ENCODE assay signal across 32 cellular contexts in genomic region chr11:253886-254270, GRCh38. TPM values are rescaled to one million over a fixed set of nuclear protein-coding genes. Genes with fewer than 3 reads are reported as not detected.
"Had no signal": no experiment of that assay in that cellular context is flagged by ENCODE, and none has a peak within 500 bp of the region (broad histone marks: within the 10 kb centered on the region; RNA-seq: fewer than 3 reads in every experiment).

No MANE protein-coding gene starts in this region.

- H3K27ac Mint-ChIP-seq: activated CD8-positive, alpha-beta memory T cell treated with anti-CD3 and anti-CD28 coated beads, Interleukin-2, amount 10 ng/mL, durations not matched to agents 7 days and 5 days; activated CD8-positive, alpha-beta T cell treated with anti-CD3 and anti-CD28 coated beads, Interleukin-2, amount 10 ng/mL, durations not matched to agents 7 days and 5 days; dendritic cell treated with granulocyte-macrophage colony-stimulating factor and Interleukin-4, amounts not matched to agents 40 ng/mL and 50 ng/mL, for 4 days; endodermal cell; mesothelial cell of epicardium; stimulated activated naive CD8-positive, alpha-beta T cell treated with anti-CD3 and anti-CD28 coated beads, Interleukin-15, Interleukin-2, amounts not matched to agents 100 ng/mL and 50 ng/mL, for 24 hours; type B pancreatic cell had no signal

- H3K9me3 ChIP-seq: right lobe of liver, thoracic aorta, vagina had no signal

- H3K4me3 Mint-ChIP-seq: activated CD8-positive, alpha-beta memory T cell treated with anti-CD3 and anti-CD28 coated beads, Interleukin-2, amount 10 ng/mL, durations not matched to agents 7 days and 5 days; activated CD8-positive, alpha-beta T cell treated with anti-CD3 and anti-CD28 coated beads, Interleukin-2, amount 10 ng/mL, durations not matched to agents 7 days and 5 days; central memory CD8-positive, alpha-beta T cell; dendritic cell treated with granulocyte-macrophage colony-stimulating factor and Interleukin-4, amounts not matched to agents 40 ng/mL and 50 ng/mL, for 4 days; endodermal cell; immature natural killer cell; mesothelial cell of epicardium; naive thymus-derived CD4-positive, alpha-beta T cell; neural crest cell; stimulated activated naive CD8-positive, alpha-beta T cell treated with anti-CD3 and anti-CD28 coated beads, Interleukin-15, Interleukin-2, amounts not matched to agents 100 ng/mL and 50 ng/mL, for 24 hours; type B pancreatic cell had no signal

- H3K4me1 Mint-ChIP-seq: endodermal cell, mesothelial cell of epicardium had no signal

- ATAC-seq: activated CD8-positive, alpha-beta memory T cell treated with anti-CD3 and anti-CD28 coated beads, Interleukin-2, amount 10 ng/mL, durations not matched to agents 7 days and 5 days; activated CD8-positive, alpha-beta T cell treated with anti-CD3 and anti-CD28 coated beads, Interleukin-2, amount 10 ng/mL, durations not matched to agents 7 days and 5 days; activated naive CD4-positive, alpha-beta T cell treated with anti-CD3 and anti-CD28 coated beads, Interleukin-2, amount 50 U/mL, for 72 hours; esophagus mucosa; naive thymus-derived CD4-positive, alpha-beta T cell had no signal

- H3K27me3 ChIP-seq: right lobe of liver, vagina had no signal

- H3K27me3 Mint-ChIP-seq: activated CD8-positive, alpha-beta memory T cell treated with anti-CD3 and anti-CD28 coated beads, Interleukin-2, amount 10 ng/mL, durations not matched to agents 7 days and 5 days; central memory CD8-positive, alpha-beta T cell; stimulated activated naive CD8-positive, alpha-beta T cell treated with anti-CD3 and anti-CD28 coated beads, Interleukin-15, Interleukin-2, amounts not matched to agents 100 ng/mL and 50 ng/mL, for 24 hours; type B pancreatic cell had no signal

- H3K9me3 Mint-ChIP-seq: activated naive CD4-positive, alpha-beta T cell treated with anti-CD3 and anti-CD28 coated beads, Interleukin-2, amount 50 U/mL, for 72 hours; central memory CD8-positive, alpha-beta T cell; dendritic cell treated with granulocyte-macrophage colony-stimulating factor and Interleukin-4, amounts not matched to agents 40 ng/mL and 50 ng/mL, for 4 days; endodermal cell; immature natural killer cell; mesothelial cell of epicardium; naive thymus-derived CD4-positive, alpha-beta T cell; neural crest cell; stimulated activated naive CD8-positive, alpha-beta T cell treated with anti-CD3 and anti-CD28 coated beads, Interleukin-15, Interleukin-2, amounts not matched to agents 100 ng/mL and 50 ng/mL, for 24 hours; type B pancreatic cell had no signal

- DNase-seq: activated CD4-positive, alpha-beta T cell treated with anti-CD3 and anti-CD28 coated beads for 1 hour; activated CD4-positive, alpha-beta T cell treated with anti-CD3 and anti-CD28 coated beads, Interleukin-2, amount 50 U/mL, for 1 hour; activated CD8-positive, alpha-beta memory T cell treated with anti-CD3 and anti-CD28 coated beads, Interleukin-2, amount 10 ng/mL, durations not matched to agents 7 days and 5 days; activated CD8-positive, alpha-beta T cell treated with anti-CD3 and anti-CD28 coated beads, Interleukin-2, amount 10 ng/mL, durations not matched to agents 7 days and 5 days; activated effector memory CD4-positive, alpha-beta T cell treated with anti-CD3 and anti-CD28 coated beads, Interleukin-2, amount 50 U/mL, for 16 hours; foreskin fibroblast; hippocampal formation; immature natural killer cell; kidney; left colon; naive thymus-derived CD4-positive, alpha-beta T cell; occipital lobe; right lobe of liver; stimulated activated CD4-positive, alpha-beta T cell treated with anti-CD3 and anti-CD28 coated beads, Interleukin-2, amount 100 ng/mL, for 48 hours; T-helper 1 cell; T-helper 9 cell had no signal

- H3K4me1 ChIP-seq: right lobe of liver, vagina had no signal

- H3K4me3 ChIP-seq: right lobe of liver, thoracic aorta, vagina had no signal

- H3K27ac ChIP-seq: right lobe of liver, thoracic aorta, vagina, VCaP had no signal

RNA-seq across cellular contexts. Expression of gene NLRP6, which starts 24.3 kb away (rescaled TPM):
- total RNA-seq: bronchial epithelial cell, endodermal cell, mesothelial cell of epicardium, neural crest cell, occipital lobe, skeletal muscle tissue had no signal

RNA-seq across cellular contexts. Expression of gene IFITM5, which starts 45.4 kb away (rescaled TPM):
- total RNA-seq: activated CD8-positive, alpha-beta memory T cell treated with anti-CD3 and anti-CD28 coated beads, Interleukin-2, amount 10 ng/mL, durations not matched to agents 7 days and 5 days; activated CD8-positive, alpha-beta T cell treated with anti-CD3 and anti-CD28 coated beads, Interleukin-2, amount 10 ng/mL, durations not matched to agents 7 days and 5 days; activated naive CD4-positive, alpha-beta T cell treated with anti-CD3 and anti-CD28 coated beads, Interleukin-2, amount 50 U/mL, for 72 hours; bronchial epithelial cell; endodermal cell; esophagus mucosa; kidney; left colon; lower leg skin; mesothelial cell of epicardium; naive thymus-derived CD4-positive, alpha-beta T cell; neural crest cell; occipital lobe; right lobe of liver; skeletal muscle tissue; subcutaneous adipose tissue; thoracic aorta; vagina had no signal
- polyA plus RNA-seq: immature natural killer cell; naive thymus-derived CD4-positive, alpha-beta T cell had no signal
